In genomic region chr4:154616287-154616686, GRCh38 we compare ENCODE assay signal across 32 cellular contexts. TPM values are rescaled to one million over a fixed set of nuclear protein-coding genes. Genes with fewer than 3 reads are reported as not detected.
DNase-seq lines count a peak whose midpoint lies in the region; ATAC-seq and TF ChIP-seq lines count a peak whose summit lies in the region.
"Had no signal": no experiment of that assay in that cellular context is flagged by ENCODE, and none has a peak within 500 bp of the region (broad histone marks: within the 10 kb centered on the region; RNA-seq: fewer than 3 reads in every experiment).

No MANE protein-coding gene starts in this region.

- peaks cover 19% of the 10 kb centered on the region for H3K27me3 Mint-ChIP-seq in activated naive CD8-positive, alpha-beta T cell treated with anti-CD3 and anti-CD28 coated beads, Interleukin-2, amount 10 ng/mL, durations not matched to agents 7 days and 5 days
- H3K27me3 Mint-ChIP-seq in activated naive CD8-positive, alpha-beta T cell treated with anti-CD3 and anti-CD28 coated beads for 36 hours, result peaks cover 10% of the 10 kb centered on the region
- no peaks in the 10 kb centered on the region for H3K27me3 Mint-ChIP-seq in MCF 10A (ENCODE audit: insufficient read depth, unreplicated experiment)
- H3K27me3 Mint-ChIP-seq: activated CD4-positive, alpha-beta memory T cell treated with anti-CD3 and anti-CD28 coated beads for 36 hours had no signal

- H3K9me3 Mint-ChIP-seq in activated naive CD8-positive, alpha-beta T cell treated with anti-CD3 and anti-CD28 coated beads, Interleukin-2, amount 10 ng/mL, durations not matched to agents 7 days and 5 days, result peaks cover 2% of the 10 kb centered on the region
- H3K9me3 Mint-ChIP-seq in activated naive CD8-positive, alpha-beta T cell treated with anti-CD3 and anti-CD28 coated beads for 36 hours, result no peaks in the 10 kb centered on the region
- H3K9me3 Mint-ChIP-seq in MCF 10A (ENCODE audit: unreplicated experiment), result no peaks in the 10 kb centered on the region
- H3K9me3 Mint-ChIP-seq: activated CD4-positive, alpha-beta memory T cell treated with anti-CD3 and anti-CD28 coated beads for 36 hours; CD4-positive, alpha-beta T cell; central memory CD8-positive, alpha-beta T cell; WTC11 had no signal

- no peaks in the 10 kb centered on the region for H3K9me2 ChIP-seq in OCI-LY7 (ENCODE audit: insufficient read depth, low read length)

- H3K4me1 ChIP-seq in OCI-LY7 (ENCODE audit: insufficient read depth, low read length, poor library complexity, severe bottlenecking) (peaks cover 9% of the 10 kb centered on the region), trophoblast cell (ENCODE audit: control insufficient read depth in 1 of 2, insufficient read depth in 2 of 2, low read length in 2 of 2) (no peaks in the 10 kb centered on the region)
- H3K4me1 ChIP-seq: ascending aorta had no signal

- POLR2A ChIA-PET in activated naive CD8-positive, alpha-beta T cell treated with anti-CD3 and anti-CD28 coated beads, Interleukin-2, amount 10 ng/mL, durations not matched to agents 7 days and 5 days (lab: Charles Lee), result interaction anchor here (1.2 kb wide), 1 partner anchor 66 kb away, joined by 3 read pairs; the partner anchor contains the start of gene PLRG1
- POLR2A ChIA-PET in OCI-LY7 (lab: Charles Lee) (interaction anchor here (0.6 to 1.6 kb wide), 4 partner anchors 51 to 67 kb away, joined by 3 read pairs; partner anchors contain the start of gene PLRG1), MCF 10A (lab: Yijun Ruan, JAX) (interaction anchor here (0.9 kb wide), 1 partner anchor 66 kb away, joined by 5 read pairs; the partner anchor contains the start of gene PLRG1)

- H3K4me2 ChIP-seq in OCI-LY7 (ENCODE audit: low read length), result peak overlapping the region; percentile 47
- no peak overlapping the region for H3K4me2 ChIP-seq in trophoblast cell (ENCODE audit: low read length)

- CTCF ChIA-PET in OCI-LY7 (lab: Charles Lee; ENCODE audit: unreplicated experiment) (no interaction called here), MCF 10A (lab: Yijun Ruan, JAX) (interaction anchor here (0.9 to 23.4 kb wide), 5 partner anchors 8 to 102 kb away, joined by 3 to 935 read pairs (median 41); partner anchors contain the start of genes FGB and PLRG1)

- H3K27ac ChIP-seq in OCI-LY7 (ENCODE audit: low read depth, low read length, poor library complexity, severe bottlenecking) (no peak overlapping the region), trophoblast cell (ENCODE audit: low read depth, low read length) (no peak overlapping the region)
- H3K27ac ChIP-seq: ascending aorta, GM23248, neutrophil, SK-N-MC had no signal

- H2AFZ ChIP-seq in OCI-LY7 (ENCODE audit: low read length) (peak overlapping the region; percentile 81; the same call in 1 of the 2 replicates), trophoblast cell (ENCODE audit: insufficient read depth, low read length, poor library complexity) (no peak overlapping the region)
- H2AFZ ChIP-seq: GM23248 had no signal

- no peaks in the 10 kb centered on the region for H3K9me3 ChIP-seq in OCI-LY7 (ENCODE audit: low read length)
- no peaks in the 10 kb centered on the region for H3K9me3 ChIP-seq in trophoblast cell (ENCODE audit: insufficient read depth, low read depth, low read length)
- H3K9me3 ChIP-seq: ascending aorta, neutrophil had no signal

- H3K4me3 ChIP-seq in OCI-LY7 (ENCODE audit: low read depth, low read length, poor library complexity, severe bottlenecking), result no peak overlapping the region
- no peak overlapping the region for H3K4me3 ChIP-seq in trophoblast cell (ENCODE audit: low read depth, low read length)
- H3K4me3 ChIP-seq: ascending aorta, GM23248, lung, SK-N-MC had no signal

- peak overlapping the region; percentile 45 for H3K27ac Mint-ChIP-seq in activated naive CD8-positive, alpha-beta T cell treated with anti-CD3 and anti-CD28 coated beads, Interleukin-2, amount 10 ng/mL, durations not matched to agents 7 days and 5 days
- no peak overlapping the region for H3K27ac Mint-ChIP-seq in activated naive CD8-positive, alpha-beta T cell treated with anti-CD3 and anti-CD28 coated beads for 36 hours
- H3K27ac Mint-ChIP-seq in MCF 10A (ENCODE audit: low read depth, unreplicated experiment), result no peak overlapping the region
- H3K27ac Mint-ChIP-seq: activated CD4-positive, alpha-beta memory T cell treated with anti-CD3 and anti-CD28 coated beads for 36 hours; CD4-positive, alpha-beta T cell; WTC11 had no signal

- H2AK5ac ChIP-seq in trophoblast cell (ENCODE audit: low read length), result no peak overlapping the region

- intact Hi-C loops in OCI-LY7 (cut with micrococcal nuclease; ENCODE audit: unreplicated experiment), result no loop called here
- intact Hi-C loops in MCF 10A (cut with micrococcal nuclease), result no loop called here

- H4K12ac ChIP-seq in trophoblast cell (ENCODE audit: low read depth, low read length), result no peak overlapping the region

- WGBS in trophoblast cell (ENCODE audit: extremely low coverage, insufficient coverage, insufficient read length), result no CpG with 5 or more reads among the region's 4 CpGs

- no peak overlapping the region for H3K4ac ChIP-seq in trophoblast cell (ENCODE audit: low read depth, low read length)

- peaks cover 6% of the 10 kb centered on the region for H3K36me3 Mint-ChIP-seq in activated naive CD8-positive, alpha-beta T cell treated with anti-CD3 and anti-CD28 coated beads, Interleukin-2, amount 10 ng/mL, durations not matched to agents 7 days and 5 days
- no peaks in the 10 kb centered on the region for H3K36me3 Mint-ChIP-seq in activated naive CD8-positive, alpha-beta T cell treated with anti-CD3 and anti-CD28 coated beads for 36 hours
- no peaks in the 10 kb centered on the region for H3K36me3 Mint-ChIP-seq in MCF 10A (ENCODE audit: insufficient read depth, unreplicated experiment)
- H3K36me3 Mint-ChIP-seq: activated CD4-positive, alpha-beta memory T cell treated with anti-CD3 and anti-CD28 coated beads for 36 hours; WTC11 had no signal

- H4K8ac ChIP-seq in trophoblast cell (ENCODE audit: low read depth, low read length), result no peak overlapping the region

- H2BK5ac ChIP-seq in trophoblast cell (ENCODE audit: low read depth, low read length, poor library complexity), result no peak overlapping the region

- H3K4me1 Mint-ChIP-seq in activated naive CD8-positive, alpha-beta T cell treated with anti-CD3 and anti-CD28 coated beads, Interleukin-2, amount 10 ng/mL, durations not matched to agents 7 days and 5 days, result peaks cover 12% of the 10 kb centered on the region
- peaks cover 9% of the 10 kb centered on the region for H3K4me1 Mint-ChIP-seq in activated naive CD8-positive, alpha-beta T cell treated with anti-CD3 and anti-CD28 coated beads for 36 hours
- no peaks in the 10 kb centered on the region for H3K4me1 Mint-ChIP-seq in MCF 10A (ENCODE audit: insufficient read depth, unreplicated experiment)
- H3K4me1 Mint-ChIP-seq: central memory CD8-positive, alpha-beta T cell had no signal

- peak overlapping the region; percentile 48 for H3K4me3 Mint-ChIP-seq in activated naive CD8-positive, alpha-beta T cell treated with anti-CD3 and anti-CD28 coated beads, Interleukin-2, amount 10 ng/mL, durations not matched to agents 7 days and 5 days
- H3K4me3 Mint-ChIP-seq in activated naive CD8-positive, alpha-beta T cell treated with anti-CD3 and anti-CD28 coated beads for 36 hours, result no peak overlapping the region
- no peak overlapping the region for H3K4me3 Mint-ChIP-seq in MCF 10A (ENCODE audit: unreplicated experiment)
- H3K4me3 Mint-ChIP-seq: activated CD4-positive, alpha-beta memory T cell treated with anti-CD3 and anti-CD28 coated beads for 36 hours; CD4-positive, alpha-beta T cell; central memory CD8-positive, alpha-beta T cell; WTC11 had no signal

- H4K91ac ChIP-seq in trophoblast cell (ENCODE audit: low read depth, low read length), result no peak overlapping the region

- TF ChIP-seq CTCF in OCI-LY7 (conservative IDR thresholded peaks at IDR 0.05; ENCODE audit: low read length) (no peak), MCF 10A (IDR thresholded peaks at IDR 0.05; ENCODE audit: unreplicated experiment) (no peak)

- no peak for ATAC-seq in activated naive CD8-positive, alpha-beta T cell treated with anti-CD3 and anti-CD28 coated beads, Interleukin-2, amount 10 ng/mL, durations not matched to agents 7 days and 5 days (ENCODE audit: low read depth)
- ATAC-seq in GM21515 (IDR thresholded peaks at IDR 0.05; ENCODE audit: unreplicated experiment), result peak; percentile 4
- ATAC-seq: WTC11 had no signal

- no peak for DNase-seq in activated naive CD8-positive, alpha-beta T cell treated with anti-CD3 and anti-CD28 coated beads, Interleukin-2, amount 10 ng/mL, durations not matched to agents 7 days and 5 days
- no peak for DNase-seq in activated naive CD8-positive, alpha-beta T cell treated with anti-CD3 and anti-CD28 coated beads for 36 hours
- DNase-seq in OCI-LY7 (ENCODE audit: low spot score) (no peak), MCF 10A (ENCODE audit: unreplicated experiment) (no peak), 8988T (no peak), trophoblast cell (no peak)
- DNase-seq in stimulated activated naive CD4-positive, alpha-beta T cell (lab: John Stamatoyannopoulos, UW), result no peak
- DNase-seq: activated CD4-positive, alpha-beta memory T cell treated with anti-CD3 and anti-CD28 coated beads for 36 hours; activated naive CD4-positive, alpha-beta T cell treated with anti-CD3 and anti-CD28 coated beads, Interleukin-2, amount 50 U/mL, for 16 hours; activated T-cell treated with anti-CD3 and anti-CD28 coated beads, Interleukin-2, amount 50 U/mL, for 1 hour; CD4-positive, alpha-beta T cell; DMS153; GDM1; GM23248; Karpas-422; kidney; NCI-H1092 treated with DMSO at 0.1 percent for 48 hours; NCI-H2081 had no signal

- no peaks in the 10 kb centered on the region for H3K36me3 ChIP-seq in OCI-LY7 (ENCODE audit: insufficient read depth, low read length)
- no peaks in the 10 kb centered on the region for H3K36me3 ChIP-seq in trophoblast cell (ENCODE audit: control insufficient read depth in 1 of 2, insufficient read depth in 2 of 2, low read length in 2 of 2)
- H3K36me3 ChIP-seq: ascending aorta, neutrophil had no signal

- H3K14ac ChIP-seq in trophoblast cell (ENCODE audit: low read length), result no peak overlapping the region

- no peaks in the 10 kb centered on the region for H3K27me3 ChIP-seq in trophoblast cell (ENCODE audit: insufficient read depth, low read length)
- H3K27me3 ChIP-seq: ascending aorta, neutrophil had no signal

- BruUV-seq in OCI-LY7 (replicated peaks; lab: Mats Ljungman, UMichigan) (no TSS peak), MCF 10A (replicated peaks; lab: Mats Ljungman, UMichigan) (no TSS peak)

- no peak overlapping the region for H3K9ac ChIP-seq in trophoblast cell (ENCODE audit: low read length)
- H3K9ac ChIP-seq: GM23248 had no signal

- H4K20me1 ChIP-seq in OCI-LY7 (ENCODE audit: insufficient read depth, low read length), result no peaks in the 10 kb centered on the region

- no peak overlapping the region for H3K18ac ChIP-seq in trophoblast cell (ENCODE audit: low read length)

- no peak overlapping the region for H2BK12ac ChIP-seq in trophoblast cell (ENCODE audit: low read length)

- H2BK120ac ChIP-seq in trophoblast cell (ENCODE audit: insufficient read depth, low read length, poor library complexity), result no peak overlapping the region

- H3K79me1 ChIP-seq in trophoblast cell (ENCODE audit: low read length), result no peaks in the 10 kb centered on the region

- H3K79me2 ChIP-seq in OCI-LY7 (ENCODE audit: insufficient read depth, low read depth, low read length) (no peaks in the 10 kb centered on the region), trophoblast cell (ENCODE audit: control insufficient read depth, insufficient read depth, low read length, poor library complexity) (no peaks in the 10 kb centered on the region)

- H3K23ac ChIP-seq in trophoblast cell (ENCODE audit: low read length), result no peak overlapping the region

RNA-seq across cellular contexts. Expression of gene FGG, which starts 3.8 kb away (rescaled TPM):
- total RNA-seq in activated naive CD8-positive, alpha-beta T cell treated with anti-CD3 and anti-CD28 coated beads, Interleukin-2, amount 10 ng/mL, durations not matched to agents 7 days and 5 days, result not detected
- total RNA-seq in activated naive CD8-positive, alpha-beta T cell treated with anti-CD3 and anti-CD28 coated beads for 36 hours, result not detected
- not detected in 2 replicates for total RNA-seq in OCI-LY7 (2014; rRNA removed; shearing (Covaris generic))
- total RNA-seq in OCI-LY7 (2022) (not detected in 2 replicates), MCF 10A (2022) (3.2 and 4.9 TPM in 2 replicates)
- polyA plus RNA-seq in trophoblast cell (2013), result 0.03 and 0.06 TPM in 2 replicates
- total RNA-seq: activated CD4-positive, alpha-beta memory T cell treated with anti-CD3 and anti-CD28 coated beads for 36 hours; CD4-positive, alpha-beta T cell; frontal cortex; GM23248; pulmonary artery endothelial cell; RPMI7951; urinary bladder had no signal
- polyA plus RNA-seq: esophagus, GM23248 had no signal

RNA-seq across cellular contexts. Expression of gene FGA, which starts 25.7 kb away (rescaled TPM):
- total RNA-seq in activated naive CD8-positive, alpha-beta T cell treated with anti-CD3 and anti-CD28 coated beads, Interleukin-2, amount 10 ng/mL, durations not matched to agents 7 days and 5 days, result not detected
- not detected for total RNA-seq in activated naive CD8-positive, alpha-beta T cell treated with anti-CD3 and anti-CD28 coated beads for 36 hours
- total RNA-seq in OCI-LY7 (2014; rRNA removed; shearing (Covaris generic)), result not detected in 2 replicates
- total RNA-seq in OCI-LY7 (2022) (not detected in 2 replicates), MCF 10A (2022) (not detected in 2 replicates)
- polyA plus RNA-seq in trophoblast cell (2013), result not detected in 2 replicates
- total RNA-seq: activated CD4-positive, alpha-beta memory T cell treated with anti-CD3 and anti-CD28 coated beads for 36 hours; CD4-positive, alpha-beta T cell; frontal cortex; GM23248; HT1080; NCI-H460; pulmonary artery endothelial cell; RPMI7951; urinary bladder had no signal
- polyA plus RNA-seq: esophagus, GM23248 had no signal

RNA-seq across cellular contexts. Expression of gene FGB, which starts 53.5 kb away (rescaled TPM):
- total RNA-seq in activated naive CD8-positive, alpha-beta T cell treated with anti-CD3 and anti-CD28 coated beads, Interleukin-2, amount 10 ng/mL, durations not matched to agents 7 days and 5 days, result not detected
- not detected for total RNA-seq in activated naive CD8-positive, alpha-beta T cell treated with anti-CD3 and anti-CD28 coated beads for 36 hours
- not detected in 2 replicates for total RNA-seq in OCI-LY7 (2014; rRNA removed; shearing (Covaris generic))
- total RNA-seq in OCI-LY7 (2022) (not detected in 2 replicates), MCF 10A (2022) (not detected in 2 replicates)
- 0.03 TPM in 1 of 2 replicates, not detected in the other for polyA plus RNA-seq in trophoblast cell (2013)
- total RNA-seq: activated CD4-positive, alpha-beta memory T cell treated with anti-CD3 and anti-CD28 coated beads for 36 hours; CD4-positive, alpha-beta T cell; frontal cortex; GM23248; HT1080; pulmonary artery endothelial cell; RPMI7951; urinary bladder had no signal
- polyA plus RNA-seq: esophagus, GM23248 had no signal
